In the genomic region with DNA sequence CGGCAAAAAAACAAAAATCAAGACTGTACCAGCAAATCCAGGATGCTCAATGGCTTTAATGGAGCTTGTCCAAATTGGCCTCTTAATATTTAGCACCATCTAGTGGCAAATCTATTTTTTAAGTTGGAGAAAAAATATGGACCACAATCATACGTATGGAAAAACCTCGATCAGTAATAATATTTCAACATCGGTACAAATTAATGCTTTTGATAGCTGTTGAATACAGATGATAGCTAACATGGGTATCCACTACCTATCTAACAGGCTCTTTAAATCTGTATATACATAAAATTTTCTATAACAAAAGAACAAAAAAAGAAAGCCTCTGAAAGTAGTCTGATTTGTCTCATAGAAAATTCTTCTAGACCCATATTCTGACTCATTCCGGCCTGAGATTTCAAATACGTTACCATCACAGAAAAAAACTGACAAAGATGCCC, we compare ENCODE assay signal across 1 cellular context.
TF ChIP-seq lines count a peak whose summit lies in the region.

No MANE protein-coding gene starts in this region.

TF ChIP-seq in Ishikawa, 13 proteins besides CTCF, POLR2A, EP300 and RAD21 (continued from another document):
- TF ChIP-seq, protein P1, sequence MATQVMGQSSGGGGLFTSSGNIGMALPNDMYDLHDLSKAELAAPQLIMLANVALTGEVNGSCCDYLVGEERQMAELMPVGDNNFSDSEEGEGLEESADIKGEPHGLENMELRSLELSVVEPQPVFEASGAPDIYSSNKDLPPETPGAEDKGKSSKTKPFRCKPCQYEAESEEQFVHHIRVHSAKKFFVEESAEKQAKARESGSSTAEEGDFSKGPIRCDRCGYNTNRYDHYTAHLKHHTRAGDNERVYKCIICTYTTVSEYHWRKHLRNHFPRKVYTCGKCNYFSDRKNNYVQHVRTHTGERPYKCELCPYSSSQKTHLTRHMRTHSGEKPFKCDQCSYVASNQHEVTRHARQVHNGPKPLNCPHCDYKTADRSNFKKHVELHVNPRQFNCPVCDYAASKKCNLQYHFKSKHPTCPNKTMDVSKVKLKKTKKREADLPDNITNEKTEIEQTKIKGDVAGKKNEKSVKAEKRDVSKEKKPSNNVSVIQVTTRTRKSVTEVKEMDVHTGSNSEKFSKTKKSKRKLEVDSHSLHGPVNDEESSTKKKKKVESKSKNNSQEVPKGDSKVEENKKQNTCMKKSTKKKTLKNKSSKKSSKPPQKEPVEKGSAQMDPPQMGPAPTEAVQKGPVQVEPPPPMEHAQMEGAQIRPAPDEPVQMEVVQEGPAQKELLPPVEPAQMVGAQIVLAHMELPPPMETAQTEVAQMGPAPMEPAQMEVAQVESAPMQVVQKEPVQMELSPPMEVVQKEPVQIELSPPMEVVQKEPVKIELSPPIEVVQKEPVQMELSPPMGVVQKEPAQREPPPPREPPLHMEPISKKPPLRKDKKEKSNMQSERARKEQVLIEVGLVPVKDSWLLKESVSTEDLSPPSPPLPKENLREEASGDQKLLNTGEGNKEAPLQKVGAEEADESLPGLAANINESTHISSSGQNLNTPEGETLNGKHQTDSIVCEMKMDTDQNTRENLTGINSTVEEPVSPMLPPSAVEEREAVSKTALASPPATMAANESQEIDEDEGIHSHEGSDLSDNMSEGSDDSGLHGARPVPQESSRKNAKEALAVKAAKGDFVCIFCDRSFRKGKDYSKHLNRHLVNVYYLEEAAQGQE (IDR thresholded peaks at IDR 0.05; ENCODE audit: low read depth) = no peak
- TF ChIP-seq YY1 (IDR thresholded peaks at IDR 0.05; ENCODE audit: low read depth) = no peak
- TF ChIP-seq CEBPB (IDR thresholded peaks at IDR 0.05) = no peak
- TF ChIP-seq EGR1 (IDR thresholded peaks at IDR 0.05) = no peak
- TF ChIP-seq CREB1 (IDR thresholded peaks at IDR 0.05; ENCODE audit: low read depth) = no peak
- TF ChIP-seq NFIC (IDR thresholded peaks at IDR 0.05) = no peak
- TF ChIP-seq, protein P2, sequence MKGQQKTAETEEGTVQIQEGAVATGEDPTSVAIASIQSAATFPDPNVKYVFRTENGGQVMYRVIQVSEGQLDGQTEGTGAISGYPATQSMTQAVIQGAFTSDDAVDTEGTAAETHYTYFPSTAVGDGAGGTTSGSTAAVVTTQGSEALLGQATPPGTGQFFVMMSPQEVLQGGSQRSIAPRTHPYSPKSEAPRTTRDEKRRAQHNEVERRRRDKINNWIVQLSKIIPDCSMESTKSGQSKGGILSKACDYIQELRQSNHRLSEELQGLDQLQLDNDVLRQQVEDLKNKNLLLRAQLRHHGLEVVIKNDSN (IDR thresholded peaks at IDR 0.05) = no peak
- TF ChIP-seq TEAD4 (IDR thresholded peaks at IDR 0.05) = no peak
- no peak for TF ChIP-seq FOXM1 (IDR thresholded peaks at IDR 0.05; ENCODE audit: borderline replicate concordance, low read depth)
- no peak for TF ChIP-seq TCF12 (IDR thresholded peaks at IDR 0.05; ENCODE audit: low read depth)
- TF ChIP-seq TAF1 (IDR thresholded peaks at IDR 0.05; ENCODE audit: low read depth) = no peak
